26 cellular contexts compared by ENCODE assay signal in genomic region chrX:150371877-150372276, GRCh38. TPM values are rescaled to one million over a fixed set of nuclear protein-coding genes. Genes with fewer than 3 reads are reported as not detected.
DNase-seq lines count a peak whose midpoint lies in the region; ATAC-seq and TF ChIP-seq lines count a peak whose summit lies in the region.
"Had no signal": no experiment of that assay in that cellular context is flagged by ENCODE, and none has a peak within 500 bp of the region (broad histone marks: within the 10 kb centered on the region; RNA-seq: fewer than 3 reads in every experiment).

No MANE protein-coding gene starts in this region.

- 34 to 46% (median 45%) methylated on average over 6 of the region's 6 CpGs for WGBS in psoas muscle, 3 donors

- H3K27ac ChIP-seq in left ventricle myocardium inferior (replicated peaks) (no peak overlapping the region), psoas muscle (peak overlapping the region; percentile 61), substantia nigra (ENCODE audit: low read depth, low read length, poor library complexity, severe bottlenecking) (peak overlapping the region; percentile 64)
- H3K27ac ChIP-seq: 22Rv1; BLaER1 treated with 17β-estradiol and CSF1 and Interleukin-3, amounts not matched to agents 10 nM and 100 nM; KMS-11 had no signal

- H3K4me3 ChIP-seq in left ventricle myocardium inferior (peak overlapping the region; percentile 14), psoas muscle (peak overlapping the region; percentile 46)
- H3K4me3 ChIP-seq: BLaER1 treated with 17β-estradiol and CSF1 and Interleukin-3, amounts not matched to agents 10 nM and 100 nM; GM12878; GM23338; HAP-1 had no signal

- H3K27me3 ChIP-seq in left ventricle myocardium inferior (ENCODE audit: low read depth) (no peaks in the 10 kb centered on the region), psoas muscle (ENCODE audit: insufficient read depth in 3 of 3, low read length in 2 of 3) (no peaks in the 10 kb centered on the region)

- TF ChIP-seq CTCF in left ventricle myocardium inferior (IDR thresholded peaks at IDR 0.05; ENCODE audit: borderline replicate concordance): no peak
- TF ChIP-seq CTCF in psoas muscle (IDR thresholded peaks at IDR 0.05): no peak

- no peaks in the 10 kb centered on the region for H3K9me3 ChIP-seq in left ventricle myocardium inferior (replicated peaks)
- H3K9me3 ChIP-seq in psoas muscle: peaks cover 4% of the 10 kb centered on the region
- H3K9me3 ChIP-seq: Caco-2, HAP-1 had no signal

- H3K4me1 ChIP-seq in left ventricle myocardium inferior (no peaks in the 10 kb centered on the region), psoas muscle (peaks cover 4% of the 10 kb centered on the region)
- H3K4me1 ChIP-seq: Caco-2, HAP-1 had no signal

- ATAC-seq in left ventricle myocardium superior (no peak), psoas muscle (peak in 2 of 4 donors; percentile 43 to 60), GM18868 (IDR thresholded peaks at IDR 0.05; ENCODE audit: unreplicated experiment) (no peak)
- ATAC-seq: GM12878, GM23338, Panc1 had no signal

- H3K36me3 ChIP-seq in left ventricle myocardium inferior (no peaks in the 10 kb centered on the region), psoas muscle (ENCODE audit: insufficient read depth in 1 of 2, low read depth in 1 of 2) (no peaks in the 10 kb centered on the region)
- H3K36me3 ChIP-seq: BLaER1 treated with 17β-estradiol and CSF1 and Interleukin-3, amounts not matched to agents 10 nM and 100 nM; HAP-1 had no signal

- DNase-seq in left ventricle myocardium inferior (no peak), left ventricle myocardium superior (no peak), psoas muscle (no peak), substantia nigra (lab: John Stamatoyannopoulos, UW) (no peak), mucosa of gallbladder (ENCODE audit: low spot score) (no peak), SKM-1 treated with dmso at 0.1 percent for 144 hours (lab: John Stamatoyannopoulos, UW; ENCODE audit: unreplicated experiment) (no peak), ureter (ENCODE audit: low spot score) (no peak)
- DNase-seq: Caco-2; CD4-positive, alpha-beta memory T cell; DND-41; NCI-H1105; NCI-H146; NCI-H2029; NCI-H226; NCI-H510A treated with DMSO at 0.1 percent for 48 hours; NCI-H748 treated with DMSO at 0.1 percent for 48 hours; NK-92 treated with Interleukin-12 subunit alpha and Interleukin-12 subunit beta, amount 100 ng/mL, for 24 hours; SIG-M5 had no signal

- intact Hi-C loops in left ventricle myocardium inferior (cut with micrococcal nuclease): no loop called here
- intact Hi-C loops in left ventricle myocardium superior (cut with micrococcal nuclease): no loop called here
- intact Hi-C loops in psoas muscle (cut with DNase I): no loop called here

RNA-seq across cellular contexts. Expression of gene MAMLD1, which starts 8.8 kb away (rescaled TPM):
- total RNA-seq in left ventricle myocardium inferior (1.8 TPM), left ventricle myocardium superior (2.3 TPM), psoas muscle (1 to 10 TPM; 1.4 to 2.5 (median 2.0) TPM), mucosa of gallbladder (1.9 TPM), ureter (6.1 TPM)
- polyA plus RNA-seq in psoas muscle: 1 to 10 TPM; 1.3 to 4.5 (median 2.3) TPM
- total RNA-seq: Caco-2, GM12878 had no signal
